In genomic region chr17:7851438-7852261, GRCh38 we compare ENCODE assay signal across 9 cellular contexts. TPM values are rescaled to one million over a fixed set of nuclear protein-coding genes. Genes with fewer than 3 reads are reported as not detected.
A peak's percentile ranks its signal among the peaks of the same experiment; 100 is the strongest.
DNase-seq lines count a peak whose midpoint lies in the region; ATAC-seq, FAIRE-seq and TF ChIP-seq lines count a peak whose summit lies in the region.
"Had no signal": no experiment of that assay in that cellular context is flagged by ENCODE, and none has a peak within 500 bp of the region (broad histone marks: within the 10 kb centered on the region; RNA-seq: fewer than 3 reads in every experiment).

No MANE protein-coding gene starts in this region.

- H3K4me3 ChIP-seq in HepG2 (replicated peaks in 1 of 3; ENCODE audit: insufficient read depth in 1 of 3, low read depth in 2 of 3, low read length in 3 of 3): no peak overlapping the region
- H3K4me3 ChIP-seq: SK-N-MC had no signal

- WGBS in HepG2 (ENCODE audit: low lambda C conversion rate): 93% methylated on average over 24 of the region's 60 CpGs

- H3K27me3 ChIP-seq in HepG2 (ENCODE audit: control insufficient read depth in 1 of 2, insufficient read depth in 2 of 2, low read length in 2 of 2): no peaks in the 10 kb centered on the region

- intact Hi-C loops in HepG2 (cut with micrococcal nuclease; ENCODE audit: unreplicated experiment): loop anchor here (1.0 kb wide), 1 partner anchor 29 kb away; no protein-coding TSS in a partner anchor

- no TSS peak for BruUV-seq in HepG2 (replicated peaks; lab: Mats Ljungman, UMichigan)

- TF ChIP-seq POLR2A in HepG2 (IDR thresholded peaks at IDR 0.05; ENCODE audit: insufficient read depth in 1 of 2, low read depth in 2 of 2, low read length in 2 of 2): peak in 1 of 2 experiments; percentile 28; a peak in 2 of 4 replicates

- H3K9ac ChIP-seq in HepG2 (ENCODE audit: insufficient read depth, low read depth, low read length): no peak overlapping the region

- TF ChIP-seq CTCF in HepG2 (CRISPR knock-in tag; IDR thresholded peaks at IDR 0.05): peak; percentile 97

- POLR2A ChIA-PET in HepG2 (lab: Yijun Ruan, JAX): interaction anchor here (1.3 kb wide), 1 partner anchor 9 kb away, joined by 3 read pairs; no protein-coding TSS in a partner anchor

- H3K4me1 ChIP-seq in HepG2 (ENCODE audit: insufficient read depth, low read length): peaks cover 13% of the 10 kb centered on the region

- in situ Hi-C loops in HepG2 (cut with HindIII; ENCODE audit: extremely low pct_ligation_motif_present, low pct_unique_long_range_greater_than_20kb): no loop called here

- no peak overlapping the region for H2AFZ ChIP-seq in HepG2 (ENCODE audit: low read length)

- peaks cover 7% of the 10 kb centered on the region for H4K20me1 ChIP-seq in HepG2 (ENCODE audit: insufficient read depth, low read length)

- TF ChIP-seq EP300 in HepG2 (IDR thresholded peaks at IDR 0.05; ENCODE audit: low read depth in 2 of 2, low read length in 2 of 2) (no peak), HepG2 (CRISPR knock-in tag; IDR thresholded peaks at IDR 0.05; ENCODE audit: borderline replicate concordance) (no peak)

- DNase-seq in Ammon's horn (ENCODE audit: low spot score) (peak; percentile 96), NCI-H345 treated with DMSO at 0.1 percent for 48 hours (lab: John Stamatoyannopoulos, UW; ENCODE audit: unreplicated experiment) (peak; percentile 74), dedifferentiated amniotic fluid mesenchymal stem cell (ENCODE audit: extremely low spot score) (peak; percentile 69), HepG2 (ENCODE audit: low spot score) (peak; percentile 64)
- peak; percentile 87 to 88 for DNase-seq in activated CD4-positive, alpha-beta T cell treated with anti-CD3 and anti-CD28 coated beads, Interleukin-2, amount 50 U/mL, for 4 hours
- DNase-seq in stimulated activated CD4-positive, alpha-beta T cell treated with anti-CD3 and anti-CD28 coated beads, Interleukin-4, amount 100 ng/mL, for 48 hours (ENCODE audit: low read depth in 2 of 2): peak; percentile 92 to 94

- H3K9me3 ChIP-seq in HepG2 (ENCODE audit: low read length): no peaks in the 10 kb centered on the region

- H3K36me3 ChIP-seq in HepG2 (replicated peaks in 1 of 2; ENCODE audit: control insufficient read depth in 1 of 2, insufficient read depth in 2 of 2, low read length in 2 of 2): peaks cover 31 to 46% of the 10 kb centered on the region in 2 experiments

- ATAC-seq in GM18909 (IDR thresholded peaks at IDR 0.05; ENCODE audit: poor library complexity, unreplicated experiment): peak; percentile 71
- peak; percentile 83 for ATAC-seq in HG03175 (IDR thresholded peaks at IDR 0.05; ENCODE audit: unreplicated experiment)
- ATAC-seq in HepG2: peak; percentile 66

- CTCF ChIA-PET in HepG2 (lab: Yijun Ruan, JAX; ENCODE audit: low intra/inter-chr PET ratio, low total read pairs): interaction anchor here (0.9 to 2.7 kb wide), 5 partner anchors 17 to 46 kb away, joined by 4 to 28 read pairs (median 5); no protein-coding TSS in a partner anchor

- H3K4me2 ChIP-seq in HepG2 (ENCODE audit: low read depth, low read length): no peak overlapping the region

- peak; percentile 67 for FAIRE-seq in HepG2 (lab: Jason Lieb, UNC)

- H3K27ac ChIP-seq in HepG2 (ENCODE audit: extremely low read length, insufficient read depth, low read length): no peak overlapping the region
- H3K27ac ChIP-seq: SK-N-MC had no signal

- no peaks in the 10 kb centered on the region for H3K79me2 ChIP-seq in HepG2 (ENCODE audit: insufficient read depth, low read length)

- TF ChIP-seq RAD21 in HepG2 (CRISPR knock-in tag; IDR thresholded peaks at IDR 0.05): peak; percentile 96

RNA-seq across cellular contexts. Expression of gene TMEM88, which starts 3.2 kb away (rescaled TPM):
- total RNA-seq in HepG2 (2016; rRNA removed; fragmentation: Illumina TruSeq; extraction: Trizol): 0.31 TPM in 1 of 2 replicates, not detected in the other
- not detected in 2 replicates for total RNA-seq in HepG2 (2016; cell fraction: cytosol; rRNA removed; fragmentation: Illumina TruSeq; extraction: Trizol; ENCODE audit: low read depth)
- 0.19 TPM in 1 of 2 replicates, not detected in the other for total RNA-seq in HepG2 (2016; cell fraction: insoluble cytoplasmic fraction; rRNA removed; fragmentation: Illumina TruSeq; extraction: Trizol)
- total RNA-seq in HepG2 (2016; cell fraction: membrane; rRNA removed; fragmentation: Illumina TruSeq; extraction: Trizol): not detected in 2 replicates
- 1.1 TPM in 1 of 2 replicates, not detected in the other for total RNA-seq in HepG2 (2016; cell fraction: nucleus; rRNA removed; fragmentation: Illumina TruSeq; extraction: Trizol)
- 0.66 and 0.84 TPM in 2 replicates for polyA plus RNA-seq in HepG2 (2011; rRNA removed)
- 0.08 and 0.43 TPM in 2 replicates for polyA plus RNA-seq in HepG2 (2011; cell fraction: cytosol; rRNA removed)
- polyA plus RNA-seq in HepG2 (2011; cell fraction: nucleus; rRNA removed): 7.3 and 9.6 TPM in 2 replicates
- 0.51 and 1.9 TPM in 2 replicates for polyA plus RNA-seq in HepG2 (2012)
- 0.26 and 0.33 TPM in 2 replicates for polyA plus RNA-seq in HepG2 (2016; cell fraction: cytosol; fragmentation: Illumina TruSeq; extraction: Trizol; ENCODE audit: low read depth)
- 0.28 and 0.30 TPM in 2 replicates for polyA plus RNA-seq in HepG2 (2016; cell fraction: insoluble cytoplasmic fraction; fragmentation: Illumina TruSeq; extraction: Trizol; ENCODE audit: low read depth)
- polyA plus RNA-seq in HepG2 (2016; cell fraction: membrane; fragmentation: Illumina TruSeq; extraction: Trizol; ENCODE audit: low read depth): 0.23 and 0.27 TPM in 2 replicates
- 4.6 and 6.5 TPM in 2 replicates for polyA plus RNA-seq in HepG2 (2016; cell fraction: nucleus; fragmentation: Illumina TruSeq; extraction: Trizol; ENCODE audit: insufficient read depth, low read depth)
- 0.36 TPM in 1 of 2 replicates, not detected in the other for polyA minus RNA-seq in HepG2 (2011; rRNA and poly(A)+ RNA removed; ENCODE audit: low replicate concordance)
- not detected in 2 replicates for polyA minus RNA-seq in HepG2 (2011; cell fraction: cytosol; rRNA and poly(A)+ RNA removed)
- polyA minus RNA-seq in HepG2 (2011; cell fraction: nucleus; rRNA and poly(A)+ RNA removed): 1.3 and 2.7 TPM in 2 replicates

RNA-seq across cellular contexts. Expression of gene NAA38, which starts 5.7 kb away (rescaled TPM):
- 91.6 and 105 TPM in 2 replicates for total RNA-seq in HepG2 (2016; rRNA removed; fragmentation: Illumina TruSeq; extraction: Trizol)
- 62.3 and 74.3 TPM in 2 replicates for total RNA-seq in HepG2 (2016; cell fraction: cytosol; rRNA removed; fragmentation: Illumina TruSeq; extraction: Trizol; ENCODE audit: low read depth)
- total RNA-seq in HepG2 (2016; cell fraction: insoluble cytoplasmic fraction; rRNA removed; fragmentation: Illumina TruSeq; extraction: Trizol): 94.6 and 120 TPM in 2 replicates
- total RNA-seq in HepG2 (2016; cell fraction: membrane; rRNA removed; fragmentation: Illumina TruSeq; extraction: Trizol): 54.2 and 67.7 TPM in 2 replicates
- total RNA-seq in HepG2 (2016; cell fraction: nucleus; rRNA removed; fragmentation: Illumina TruSeq; extraction: Trizol): 37.3 and 42.0 TPM in 2 replicates
- polyA plus RNA-seq in HepG2 (2011; rRNA removed): 43.9 and 46.9 TPM in 2 replicates
- polyA plus RNA-seq in HepG2 (2011; cell fraction: cytosol; rRNA removed): 35.2 and 66.3 TPM in 2 replicates
- 36.8 and 49.2 TPM in 2 replicates for polyA plus RNA-seq in HepG2 (2011; cell fraction: nucleus; rRNA removed)
- 19.2 and 22.5 TPM in 2 replicates for polyA plus RNA-seq in HepG2 (2012)
- 53.8 and 75.0 TPM in 2 replicates for polyA plus RNA-seq in HepG2 (2016; cell fraction: cytosol; fragmentation: Illumina TruSeq; extraction: Trizol; ENCODE audit: low read depth)
- polyA plus RNA-seq in HepG2 (2016; cell fraction: insoluble cytoplasmic fraction; fragmentation: Illumina TruSeq; extraction: Trizol; ENCODE audit: low read depth): 69.5 and 79.8 TPM in 2 replicates
- 39.8 and 49.0 TPM in 2 replicates for polyA plus RNA-seq in HepG2 (2016; cell fraction: membrane; fragmentation: Illumina TruSeq; extraction: Trizol; ENCODE audit: low read depth)
- polyA plus RNA-seq in HepG2 (2016; cell fraction: nucleus; fragmentation: Illumina TruSeq; extraction: Trizol; ENCODE audit: insufficient read depth, low read depth): 46.6 and 50.5 TPM in 2 replicates
- polyA minus RNA-seq in HepG2 (2011; rRNA and poly(A)+ RNA removed; ENCODE audit: low replicate concordance): 21.5 and 58.0 TPM in 2 replicates
- polyA minus RNA-seq in HepG2 (2011; cell fraction: cytosol; rRNA and poly(A)+ RNA removed): 35.5 and 51.8 TPM in 2 replicates
- polyA minus RNA-seq in HepG2 (2011; cell fraction: nucleus; rRNA and poly(A)+ RNA removed): 13.3 and 23.4 TPM in 2 replicates

RNA-seq across cellular contexts. Expression of gene CYB5D1, which starts 6.2 kb away (rescaled TPM):
- total RNA-seq in HepG2 (2016; rRNA removed; fragmentation: Illumina TruSeq; extraction: Trizol): 17.0 and 21.4 TPM in 2 replicates
- 1.1 TPM in 2 replicates for total RNA-seq in HepG2 (2016; cell fraction: cytosol; rRNA removed; fragmentation: Illumina TruSeq; extraction: Trizol; ENCODE audit: low read depth)
- total RNA-seq in HepG2 (2016; cell fraction: insoluble cytoplasmic fraction; rRNA removed; fragmentation: Illumina TruSeq; extraction: Trizol): 16.9 and 20.4 TPM in 2 replicates
- 9.5 and 12.3 TPM in 2 replicates for total RNA-seq in HepG2 (2016; cell fraction: membrane; rRNA removed; fragmentation: Illumina TruSeq; extraction: Trizol)
- total RNA-seq in HepG2 (2016; cell fraction: nucleus; rRNA removed; fragmentation: Illumina TruSeq; extraction: Trizol): 9.1 and 10.0 TPM in 2 replicates
- 7.9 and 8.9 TPM in 2 replicates for polyA plus RNA-seq in HepG2 (2011; rRNA removed)
- 7.7 and 8.1 TPM in 2 replicates for polyA plus RNA-seq in HepG2 (2011; cell fraction: cytosol; rRNA removed)
- polyA plus RNA-seq in HepG2 (2011; cell fraction: nucleus; rRNA removed): 7.1 and 7.3 TPM in 2 replicates
- 5.1 and 7.4 TPM in 2 replicates for polyA plus RNA-seq in HepG2 (2012)
- polyA plus RNA-seq in HepG2 (2016; cell fraction: cytosol; fragmentation: Illumina TruSeq; extraction: Trizol; ENCODE audit: low read depth): 1.4 and 1.9 TPM in 2 replicates
- 20.6 and 21.0 TPM in 2 replicates for polyA plus RNA-seq in HepG2 (2016; cell fraction: insoluble cytoplasmic fraction; fragmentation: Illumina TruSeq; extraction: Trizol; ENCODE audit: low read depth)
- 6.2 and 7.1 TPM in 2 replicates for polyA plus RNA-seq in HepG2 (2016; cell fraction: membrane; fragmentation: Illumina TruSeq; extraction: Trizol; ENCODE audit: low read depth)
- polyA plus RNA-seq in HepG2 (2016; cell fraction: nucleus; fragmentation: Illumina TruSeq; extraction: Trizol; ENCODE audit: insufficient read depth, low read depth): 14.1 and 14.8 TPM in 2 replicates
- 9.3 and 30.2 TPM in 2 replicates for polyA minus RNA-seq in HepG2 (2011; rRNA and poly(A)+ RNA removed; ENCODE audit: low replicate concordance)
- 4.3 and 5.6 TPM in 2 replicates for polyA minus RNA-seq in HepG2 (2011; cell fraction: cytosol; rRNA and poly(A)+ RNA removed)
- 4.2 and 6.0 TPM in 2 replicates for polyA minus RNA-seq in HepG2 (2011; cell fraction: nucleus; rRNA and poly(A)+ RNA removed)

RNA-seq across cellular contexts. Expression of gene KDM6B, which starts 17.6 kb away (rescaled TPM):
- total RNA-seq in HepG2 (2016; rRNA removed; fragmentation: Illumina TruSeq; extraction: Trizol): 2.1 and 2.2 TPM in 2 replicates
- 0.30 and 1.9 TPM in 2 replicates for total RNA-seq in HepG2 (2016; cell fraction: cytosol; rRNA removed; fragmentation: Illumina TruSeq; extraction: Trizol; ENCODE audit: low read depth)
- total RNA-seq in HepG2 (2016; cell fraction: insoluble cytoplasmic fraction; rRNA removed; fragmentation: Illumina TruSeq; extraction: Trizol): 1.3 and 1.6 TPM in 2 replicates
- 1.7 and 3.1 TPM in 2 replicates for total RNA-seq in HepG2 (2016; cell fraction: membrane; rRNA removed; fragmentation: Illumina TruSeq; extraction: Trizol)
- 5.8 and 6.2 TPM in 2 replicates for total RNA-seq in HepG2 (2016; cell fraction: nucleus; rRNA removed; fragmentation: Illumina TruSeq; extraction: Trizol)
- 1.3 and 1.9 TPM in 2 replicates for polyA plus RNA-seq in HepG2 (2011; rRNA removed)
- polyA plus RNA-seq in HepG2 (2011; cell fraction: cytosol; rRNA removed): 0.42 and 0.82 TPM in 2 replicates
- polyA plus RNA-seq in HepG2 (2011; cell fraction: nucleus; rRNA removed): 18.1 and 23.2 TPM in 2 replicates
- polyA plus RNA-seq in HepG2 (2012): 8.4 and 13.6 TPM in 2 replicates
- 0.37 and 0.83 TPM in 2 replicates for polyA plus RNA-seq in HepG2 (2016; cell fraction: cytosol; fragmentation: Illumina TruSeq; extraction: Trizol; ENCODE audit: low read depth)
- polyA plus RNA-seq in HepG2 (2016; cell fraction: insoluble cytoplasmic fraction; fragmentation: Illumina TruSeq; extraction: Trizol; ENCODE audit: low read depth): 2.4 and 4.0 TPM in 2 replicates
- 0.80 and 1.7 TPM in 2 replicates for polyA plus RNA-seq in HepG2 (2016; cell fraction: membrane; fragmentation: Illumina TruSeq; extraction: Trizol; ENCODE audit: low read depth)
- polyA plus RNA-seq in HepG2 (2016; cell fraction: nucleus; fragmentation: Illumina TruSeq; extraction: Trizol; ENCODE audit: insufficient read depth, low read depth): 21.8 and 22.9 TPM in 2 replicates
- 3.6 and 8.2 TPM in 2 replicates for polyA minus RNA-seq in HepG2 (2011; rRNA and poly(A)+ RNA removed; ENCODE audit: low replicate concordance)
- polyA minus RNA-seq in HepG2 (2011; cell fraction: cytosol; rRNA and poly(A)+ RNA removed): 2.2 and 3.8 TPM in 2 replicates
- polyA minus RNA-seq in HepG2 (2011; cell fraction: nucleus; rRNA and poly(A)+ RNA removed): 18.7 and 21.1 TPM in 2 replicates

RNA-seq across cellular contexts. Expression of gene CHD3, which starts 36.9 kb away (rescaled TPM):
- 3.3 and 3.7 TPM in 2 replicates for total RNA-seq in HepG2 (2016; rRNA removed; fragmentation: Illumina TruSeq; extraction: Trizol)
- total RNA-seq in HepG2 (2016; cell fraction: cytosol; rRNA removed; fragmentation: Illumina TruSeq; extraction: Trizol; ENCODE audit: low read depth): 0.20 and 0.53 TPM in 2 replicates
- total RNA-seq in HepG2 (2016; cell fraction: insoluble cytoplasmic fraction; rRNA removed; fragmentation: Illumina TruSeq; extraction: Trizol): 1.6 and 3.6 TPM in 2 replicates
- total RNA-seq in HepG2 (2016; cell fraction: membrane; rRNA removed; fragmentation: Illumina TruSeq; extraction: Trizol): 1.1 and 3.2 TPM in 2 replicates
- 4.7 and 9.3 TPM in 2 replicates for total RNA-seq in HepG2 (2016; cell fraction: nucleus; rRNA removed; fragmentation: Illumina TruSeq; extraction: Trizol)
- 2.7 and 3.3 TPM in 2 replicates for polyA plus RNA-seq in HepG2 (2011; rRNA removed)
- 1.8 and 1.9 TPM in 2 replicates for polyA plus RNA-seq in HepG2 (2011; cell fraction: cytosol; rRNA removed)
- polyA plus RNA-seq in HepG2 (2011; cell fraction: nucleus; rRNA removed): 21.5 and 21.6 TPM in 2 replicates
- 6.4 and 10.0 TPM in 2 replicates for polyA plus RNA-seq in HepG2 (2012)
- polyA plus RNA-seq in HepG2 (2016; cell fraction: cytosol; fragmentation: Illumina TruSeq; extraction: Trizol; ENCODE audit: low read depth): 0.57 and 0.75 TPM in 2 replicates
- 1.8 and 5.2 TPM in 2 replicates for polyA plus RNA-seq in HepG2 (2016; cell fraction: insoluble cytoplasmic fraction; fragmentation: Illumina TruSeq; extraction: Trizol; ENCODE audit: low read depth)
- polyA plus RNA-seq in HepG2 (2016; cell fraction: membrane; fragmentation: Illumina TruSeq; extraction: Trizol; ENCODE audit: low read depth): 1.1 and 1.3 TPM in 2 replicates
- polyA plus RNA-seq in HepG2 (2016; cell fraction: nucleus; fragmentation: Illumina TruSeq; extraction: Trizol; ENCODE audit: insufficient read depth, low read depth): 15.5 and 16.4 TPM in 2 replicates
- 8.0 and 73.1 TPM in 2 replicates for polyA minus RNA-seq in HepG2 (2011; rRNA and poly(A)+ RNA removed; ENCODE audit: low replicate concordance)
- 3.3 and 3.9 TPM in 2 replicates for polyA minus RNA-seq in HepG2 (2011; cell fraction: cytosol; rRNA and poly(A)+ RNA removed)
- polyA minus RNA-seq in HepG2 (2011; cell fraction: nucleus; rRNA and poly(A)+ RNA removed): 9.1 and 12.4 TPM in 2 replicates
